ENCODE assay signal across 1 cellular context in the genomic region with DNA sequence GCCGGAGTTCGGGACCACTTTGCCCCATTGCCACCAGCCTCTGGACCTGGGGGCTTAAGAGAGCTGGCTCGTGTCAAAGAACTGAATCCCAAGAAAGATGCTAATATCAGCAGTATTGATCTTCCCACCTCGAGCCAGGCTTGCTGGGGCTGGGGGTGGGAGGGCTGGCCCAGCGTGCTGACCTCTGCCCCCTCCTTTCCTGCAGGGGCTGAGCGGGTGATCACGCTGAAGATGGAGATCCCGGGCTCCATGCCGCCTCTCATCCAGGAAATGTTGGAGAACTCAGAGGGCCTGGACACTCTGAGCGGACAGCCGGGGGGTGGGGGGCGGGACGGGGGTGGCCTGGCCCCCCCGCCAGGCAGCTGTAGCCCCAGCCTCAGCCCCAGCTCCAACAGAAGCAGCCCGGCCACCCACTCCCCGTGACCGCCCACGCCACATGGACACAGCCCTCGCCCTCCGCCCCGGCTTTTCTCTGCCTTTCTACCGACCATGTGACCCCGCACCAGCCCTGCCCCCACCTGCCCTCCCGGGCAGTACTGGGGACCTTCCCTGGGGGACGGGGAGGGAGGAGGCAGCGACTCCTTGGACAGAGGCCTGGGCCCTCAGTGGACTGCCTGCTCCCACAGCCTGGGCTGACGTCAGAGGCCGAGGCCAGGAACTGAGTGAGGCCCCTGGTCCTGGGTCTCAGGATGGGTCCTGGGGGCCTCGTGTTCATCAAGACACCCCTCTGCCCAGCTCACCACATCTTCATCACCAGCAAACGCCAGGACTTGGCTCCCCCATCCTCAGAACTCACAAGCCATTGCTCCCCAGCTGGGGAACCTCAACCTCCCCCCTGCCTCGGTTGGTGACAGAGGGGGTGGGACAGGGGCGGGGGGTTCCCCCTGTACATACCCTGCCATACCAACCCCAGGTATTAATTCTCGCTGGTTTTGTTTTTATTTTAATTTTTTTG.
TF ChIP-seq lines count a peak whose summit lies in the region.

No MANE protein-coding gene starts in this region.

TF ChIP-seq in SK-N-SH treated with all-trans-retinoic acid at 6 μM for 48 hours, 23 proteins besides CTCF, POLR2A, EP300 and RAD21 (continued from another document):
- TF ChIP-seq, protein P1, sequence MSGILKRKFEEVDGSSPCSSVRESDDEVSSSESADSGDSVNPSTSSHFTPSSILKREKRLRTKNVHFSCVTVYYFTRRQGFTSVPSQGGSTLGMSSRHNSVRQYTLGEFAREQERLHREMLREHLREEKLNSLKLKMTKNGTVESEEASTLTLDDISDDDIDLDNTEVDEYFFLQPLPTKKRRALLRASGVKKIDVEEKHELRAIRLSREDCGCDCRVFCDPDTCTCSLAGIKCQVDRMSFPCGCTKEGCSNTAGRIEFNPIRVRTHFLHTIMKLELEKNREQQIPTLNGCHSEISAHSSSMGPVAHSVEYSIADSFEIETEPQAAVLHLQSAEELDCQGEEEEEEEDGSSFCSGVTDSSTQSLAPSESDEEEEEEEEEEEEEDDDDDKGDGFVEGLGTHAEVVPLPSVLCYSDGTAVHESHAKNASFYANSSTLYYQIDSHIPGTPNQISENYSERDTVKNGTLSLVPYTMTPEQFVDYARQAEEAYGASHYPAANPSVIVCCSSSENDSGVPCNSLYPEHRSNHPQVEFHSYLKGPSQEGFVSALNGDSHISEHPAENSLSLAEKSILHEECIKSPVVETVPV (CRISPR knock-in tag; IDR thresholded peaks at IDR 0.05): no peak
- TF ChIP-seq CSDC2 (CRISPR knock-in tag; IDR thresholded peaks at IDR 0.05) (no peak), ZNF70 (CRISPR knock-in tag; IDR thresholded peaks at IDR 0.05) (no peak), ARNTL (CRISPR knock-in tag; IDR thresholded peaks at IDR 0.05; ENCODE audit: borderline replicate concordance, low read depth) (no peak), SNAI2 (CRISPR knock-in tag; IDR thresholded peaks at IDR 0.05) (no peak), PPARA (CRISPR knock-in tag; IDR thresholded peaks at IDR 0.05; ENCODE audit: borderline replicate concordance) (no peak), ZNF565 (CRISPR knock-in tag; conservative IDR thresholded peaks at IDR 0.05; ENCODE audit: low read depth) (no peak), ZC3H10 (CRISPR knock-in tag; IDR thresholded peaks at IDR 0.05) (no peak), ISL1 (CRISPR knock-in tag; IDR thresholded peaks at IDR 0.05) (no peak), BACH2 (CRISPR knock-in tag; IDR thresholded peaks at IDR 0.05; ENCODE audit: borderline replicate concordance) (no peak), ZNF8 (CRISPR knock-in tag; IDR thresholded peaks at IDR 0.05) (no peak)
- TF ChIP-seq, protein P2, sequence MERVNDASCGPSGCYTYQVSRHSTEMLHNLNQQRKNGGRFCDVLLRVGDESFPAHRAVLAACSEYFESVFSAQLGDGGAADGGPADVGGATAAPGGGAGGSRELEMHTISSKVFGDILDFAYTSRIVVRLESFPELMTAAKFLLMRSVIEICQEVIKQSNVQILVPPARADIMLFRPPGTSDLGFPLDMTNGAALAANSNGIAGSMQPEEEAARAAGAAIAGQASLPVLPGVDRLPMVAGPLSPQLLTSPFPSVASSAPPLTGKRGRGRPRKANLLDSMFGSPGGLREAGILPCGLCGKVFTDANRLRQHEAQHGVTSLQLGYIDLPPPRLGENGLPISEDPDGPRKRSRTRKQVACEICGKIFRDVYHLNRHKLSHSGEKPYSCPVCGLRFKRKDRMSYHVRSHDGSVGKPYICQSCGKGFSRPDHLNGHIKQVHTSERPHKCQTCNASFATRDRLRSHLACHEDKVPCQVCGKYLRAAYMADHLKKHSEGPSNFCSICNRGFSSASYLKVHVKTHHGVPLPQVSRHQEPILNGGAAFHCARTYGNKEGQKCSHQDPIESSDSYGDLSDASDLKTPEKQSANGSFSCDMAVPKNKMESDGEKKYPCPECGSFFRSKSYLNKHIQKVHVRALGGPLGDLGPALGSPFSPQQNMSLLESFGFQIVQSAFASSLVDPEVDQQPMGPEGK (CRISPR knock-in tag; IDR thresholded peaks at IDR 0.05; ENCODE audit: borderline replicate concordance): no peak
TF ChIP-seq in SK-N-SH treated with all-trans-retinoic acid at 6 μM for 48 hours: peak in this region for 0.
